10 cellular contexts compared by ENCODE assay signal in genomic region chrX:15947648-15948317, GRCh38.
DNase-seq lines count a peak whose midpoint lies in the region; ATAC-seq and TF ChIP-seq lines count a peak whose summit lies in the region.
"Had no signal": no experiment of that assay in that cellular context is flagged by ENCODE, and none has a peak within 500 bp of the region (broad histone marks: within the 10 kb centered on the region; RNA-seq: fewer than 3 reads in every experiment).

No MANE protein-coding gene starts in this region.

- no peak overlapping the region for H3K4me3 ChIP-seq in choroid plexus epithelial cell (ENCODE audit: low read depth, low read length)

- no peaks in the 10 kb centered on the region for H3K27me3 Mint-ChIP-seq in T-helper 17 cell
- H3K27me3 Mint-ChIP-seq in activated naive CD8-positive, alpha-beta T cell treated with anti-CD3 and anti-CD28 coated beads for 36 hours = peaks cover 3% of the 10 kb centered on the region
- H3K27me3 Mint-ChIP-seq in T-cell = peaks cover 9 to 44% of the 10 kb centered on the region in 2 donors

- H3K36me3 Mint-ChIP-seq in T-helper 17 cell (ENCODE audit: low read depth) (no peaks in the 10 kb centered on the region), T-cell (no peaks in the 10 kb centered on the region)
- no peaks in the 10 kb centered on the region for H3K36me3 Mint-ChIP-seq in activated naive CD8-positive, alpha-beta T cell treated with anti-CD3 and anti-CD28 coated beads for 36 hours

- no peak overlapping the region for H3K4me3 Mint-ChIP-seq in T-helper 17 cell
- H3K4me3 Mint-ChIP-seq in activated naive CD8-positive, alpha-beta T cell treated with anti-CD3 and anti-CD28 coated beads for 36 hours = no peak overlapping the region
- H3K4me3 Mint-ChIP-seq in T-cell = no peak overlapping the region

- DNase-seq in CD1c-positive myeloid dendritic cell (ENCODE audit: extremely low spot score) = peak; percentile 24
- DNase-seq in M059J (ENCODE audit: low read depth) = peak; percentile 80
- peak; percentile 43 for DNase-seq in choroid plexus epithelial cell (ENCODE audit: low read depth)
- DNase-seq in lung microvascular endothelial cell (ENCODE audit: low read depth in 2 of 2) = peak; percentile 29 to 58
- no peak for DNase-seq in T-helper 17 cell
- no peak for DNase-seq in activated naive CD4-positive, alpha-beta T cell treated with Interleukin-2 at 50 U/mL for 16 hours
- no peak for DNase-seq in activated naive CD8-positive, alpha-beta T cell treated with anti-CD3 and anti-CD28 coated beads for 36 hours
- no peak for DNase-seq in T-cell
- DNase-seq: activated T-cell treated with anti-CD3 and anti-CD28 coated beads, Interleukin-2, amount 50 U/mL, for 1 hour; NCI-H1092 treated with DMSO at 0.1 percent for 48 hours had no signal

- CTCF ChIA-PET in T-cell (lab: Charles Lee) = no interaction called here

- TF ChIP-seq CTCF in choroid plexus epithelial cell (conservative IDR thresholded peaks at IDR 0.05; ENCODE audit: low read depth, low read length) = no peak

- no peaks in the 10 kb centered on the region for H3K9me3 ChIP-seq in T-helper 17 cell (ENCODE audit: control insufficient read depth, low read length, poor library complexity, severe bottlenecking)

- POLR2A ChIA-PET in T-cell (lab: Charles Lee) = no interaction called here

- no peaks in the 10 kb centered on the region for H3K4me1 Mint-ChIP-seq in T-helper 17 cell
- H3K4me1 Mint-ChIP-seq in activated naive CD8-positive, alpha-beta T cell treated with anti-CD3 and anti-CD28 coated beads for 36 hours = no peaks in the 10 kb centered on the region
- no peaks in the 10 kb centered on the region for H3K4me1 Mint-ChIP-seq in T-cell

- H3K9me3 Mint-ChIP-seq in activated naive CD8-positive, alpha-beta T cell treated with anti-CD3 and anti-CD28 coated beads for 36 hours = no peaks in the 10 kb centered on the region
- H3K9me3 Mint-ChIP-seq in T-cell = no peaks in the 10 kb centered on the region

- ATAC-seq in T-helper 17 cell = no peak
- no peak for ATAC-seq in T-cell (replicated peaks in 1 of 4)

- H3K27ac Mint-ChIP-seq in T-helper 17 cell (no peak overlapping the region), T-cell (no peak overlapping the region)
- no peak overlapping the region for H3K27ac Mint-ChIP-seq in activated naive CD8-positive, alpha-beta T cell treated with anti-CD3 and anti-CD28 coated beads for 36 hours

Comparison
In these comparisons a context has a peak if more than half of its experiments do, and no peak if none do; other contexts are left out.
1. DNase-seq: peak in CD1c-positive myeloid dendritic cell (single experiment), M059J (single experiment), choroid plexus epithelial cell (single experiment) and lung microvascular endothelial cell (2 of 2); none in T-helper 17 cell (0 of 3), activated naive CD4-positive, alpha-beta T cell treated with Interleukin-2 at 50 U/mL for 16 hours (single experiment), activated naive CD8-positive, alpha-beta T cell treated with anti-CD3 and anti-CD28 coated beads for 36 hours (single experiment) and T-cell (0 of 34).